Comparison of ENCODE assay signal across 8 cellular contexts in genomic region chr6:28838634-28839442, GRCh38.
DNase-seq lines count a peak whose midpoint lies in the region; ATAC-seq and TF ChIP-seq lines count a peak whose summit lies in the region.

No MANE protein-coding gene starts in this region.

- peaks cover 22% of the 10 kb centered on the region for H3K27me3 ChIP-seq in CD4-positive, alpha-beta T cell (ENCODE audit: control insufficient read depth, insufficient read depth, low read length)
- peaks cover 2% of the 10 kb centered on the region for H3K27me3 ChIP-seq in endocrine pancreas (ENCODE audit: control insufficient read depth, insufficient read depth, low read length)

- peak; percentile 77 for TF ChIP-seq CTCF in CD4-positive, alpha-beta T cell (IDR thresholded peaks at IDR 0.05)

- H3K27ac ChIP-seq in CD4-positive, alpha-beta T cell (ENCODE audit: low read depth, low read length) = peak overlapping the region; percentile 38

- ATAC-seq in CD4-positive, alpha-beta T cell (ENCODE audit: poor library complexity) = peak; percentile 62
- peak; percentile 76 for ATAC-seq in GM19467 (IDR thresholded peaks at IDR 0.05; ENCODE audit: unreplicated experiment)

- H3K9me3 ChIP-seq in CD4-positive, alpha-beta T cell (ENCODE audit: control insufficient read depth, low read length) = no peaks in the 10 kb centered on the region
- no peaks in the 10 kb centered on the region for H3K9me3 ChIP-seq in endocrine pancreas (ENCODE audit: control insufficient read depth, low read length)

- intact Hi-C loops in CD4-positive, alpha-beta T cell (cut with DNase I, micrococcal nuclease) = loop anchor here (1.0 to 10.0 kb wide), 12 partner anchors 24 to 934 kb away; partner anchors contain the start of genes OR2H2 (in 1 of the 2) and TRIM27 (in 1 of the 2)

- peaks cover 22% of the 10 kb centered on the region for H3K4me1 Mint-ChIP-seq in CD4-positive, alpha-beta T cell (ENCODE audit: low read depth)

- no peaks in the 10 kb centered on the region for H3K9me3 Mint-ChIP-seq in CD4-positive, alpha-beta T cell

- peak overlapping the region; percentile 96 for H3K27ac Mint-ChIP-seq in CD4-positive, alpha-beta T cell

- H3K9ac ChIP-seq in endocrine pancreas (ENCODE audit: control insufficient read depth, insufficient read depth, low read length) = peak overlapping the region; percentile 67

- no peaks in the 10 kb centered on the region for H3K36me3 ChIP-seq in endocrine pancreas (ENCODE audit: control insufficient read depth, insufficient read depth, low read length)

- H3K4me1 ChIP-seq in endocrine pancreas (ENCODE audit: control insufficient read depth, insufficient read depth, low read length) = peaks cover 5% of the 10 kb centered on the region

- DNase-seq in CD4-positive, alpha-beta T cell = peak; percentile 58 to 82 (median 72)
- DNase-seq in HUDEP-2 (lab: John Stamatoyannopoulos, UW; ENCODE audit: unreplicated experiment in 76 of 76) = peak in 75 of 76 experiments; percentile 75 to 99 (median 94)
- peak; percentile 64 for DNase-seq in NOMO-1 treated with DMSO at 0.1 percent for 48 hours (lab: John Stamatoyannopoulos, UW; ENCODE audit: unreplicated experiment)
- DNase-seq in activated CD8-positive, alpha-beta memory T cell treated with anti-CD3 and anti-CD28 coated beads for 48 hours (ENCODE audit: low read depth in 2 of 3, low spot score in 2 of 3) = peak; percentile 63 to 79 (median 78)
- DNase-seq in mesenteric fat pad (ENCODE audit: low spot score) = peak; percentile 93
- DNase-seq in stimulated activated CD8-positive, alpha-beta memory T cell treated with anti-CD3 and anti-CD28 coated beads, Interleukin-12 subunit alpha, Interleukin-12 subunit beta, amount 100 ng/mL, for 1 hour (ENCODE audit: low read depth) = peak; percentile 67

- H3K36me3 Mint-ChIP-seq in CD4-positive, alpha-beta T cell (ENCODE audit: low read depth) = peaks cover 17% of the 10 kb centered on the region

- CTCF ChIA-PET in CD4-positive, alpha-beta T cell (lab: Charles Lee) = interaction anchor here (1.0 to 3.4 kb wide), 9 partner anchors 24 to 176 kb away, joined by 3 to 55 read pairs (median 10); partner anchors contain the start of gene TRIM27

- H3K27me3 Mint-ChIP-seq in CD4-positive, alpha-beta T cell = peaks cover 49% of the 10 kb centered on the region

- peak overlapping the region; percentile 76 for H3K4me3 Mint-ChIP-seq in CD4-positive, alpha-beta T cell

- POLR2A ChIA-PET in CD4-positive, alpha-beta T cell (lab: Charles Lee) = interaction anchor here (0.6 to 4.2 kb wide), 18 partner anchors 24 to 1706 kb away, joined by 3 to 42 read pairs (median 6); partner anchors contain the start of gene TRIM27

- H3K4me3 ChIP-seq in endocrine pancreas (ENCODE audit: control insufficient read depth, insufficient read depth, low read length) = peak overlapping the region; percentile 83

Comparison
In these comparisons a context has a peak if more than half of its experiments do, and no peak if none do; other contexts are left out.
1. Peak in every context shown above with its lines: DNase-seq, ATAC-seq, H3K4me3 ChIP-seq and H3K27ac ChIP-seq.